In genomic region chr2:96204836-96205235, GRCh38 we compare ENCODE assay signal across 1 cellular context.
TF ChIP-seq lines count a peak whose summit lies in the region.

No MANE protein-coding gene starts in this region.

TF ChIP-seq in GM23338, 12 proteins besides CTCF, POLR2A, EP300 and RAD21 (continued from another document):
- TF ChIP-seq ETS1 (IDR thresholded peaks at IDR 0.05) (no peak), POLR2AphosphoS5 (IDR thresholded peaks at IDR 0.05; ENCODE audit: low read depth) (no peak), ZNF331 (CRISPR knock-in tag; IDR thresholded peaks at IDR 0.05; ENCODE audit: low read depth) (no peak), EZH2 (IDR thresholded peaks at IDR 0.05; ENCODE audit: low read depth, unreplicated experiment) (no peak), CREB1 (CRISPR knock-in tag; IDR thresholded peaks at IDR 0.05; ENCODE audit: low read depth) (no peak), REST (IDR thresholded peaks at IDR 0.05; ENCODE audit: unreplicated experiment) (no peak), ZNF462 (CRISPR knock-in tag; IDR thresholded peaks at IDR 0.05) (no peak), ZNF114 (CRISPR knock-in tag; IDR thresholded peaks at IDR 0.05) (no peak), EZH2phosphoT487 (IDR thresholded peaks at IDR 0.05; ENCODE audit: unreplicated experiment) (no peak)
TF ChIP-seq in GM23338: peak in this region for 0.
